In genomic region chr4:158859661-158860060, GRCh38 we compare ENCODE assay signal across 26 cellular contexts.
DNase-seq lines count a peak whose midpoint lies in the region; TF ChIP-seq lines count a peak whose summit lies in the region.
"Had no signal": no experiment of that assay in that cellular context is flagged by ENCODE, and none has a peak within 500 bp of the region (broad histone marks: within the 10 kb centered on the region; RNA-seq: fewer than 3 reads in every experiment).

No MANE protein-coding gene starts in this region.

- no peak overlapping the region for H4K8ac ChIP-seq in neuronal stem cell (ENCODE audit: low read depth, low read length)

- H3K4me1 ChIP-seq in mammary epithelial cell (ENCODE audit: insufficient read depth, low read length) (no peaks in the 10 kb centered on the region), neuronal stem cell (ENCODE audit: control insufficient read depth in 2 of 2, insufficient read depth in 1 of 2, low read depth in 1 of 2, low read length in 2 of 2) (no peaks in the 10 kb centered on the region), ovary (ENCODE audit: insufficient read depth) (no peaks in the 10 kb centered on the region)
- H3K4me1 ChIP-seq: HAP-1 had no signal

- POLR2A ChIA-PET in MCF 10A (lab: Yijun Ruan, JAX): no interaction called here

- H2BK5ac ChIP-seq in neuronal stem cell (ENCODE audit: low read length): no peak overlapping the region

- DNase-seq in MCF 10A (ENCODE audit: unreplicated experiment) (peak; percentile 14), mammary epithelial cell (no peak), fibroblast of pulmonary artery (ENCODE audit: low read depth) (peak; percentile 12), renal cortical epithelial cell (ENCODE audit: low read depth) (peak; percentile 21), neuronal stem cell (ENCODE audit: low spot score) (no peak), ovary (no peak)
- DNase-seq in activated naive CD8-positive, alpha-beta T cell treated with anti-CD3 and anti-CD28 coated beads for 36 hours: no peak
- DNase-seq: Calu3; CD8-positive, alpha-beta memory T cell; DND-41; GDM1; GOT3; HFFc6; NCI-H1105 treated with DMSO at 0.1 percent for 48 hours; NCI-H146; NCI-H2029; NCI-H446 treated with DMSO at 0.1 percent for 48 hours; NCI-H526; RPMI8226; SHP77 treated with DMSO at 0.1 percent for 48 hours had no signal

- no peak overlapping the region for H3K14ac ChIP-seq in neuronal stem cell (ENCODE audit: low read length)

- CTCF ChIA-PET in MCF 10A (lab: Yijun Ruan, JAX) (no interaction called here), mammary epithelial cell (lab: Charles Lee; ENCODE audit: low non-redundant PET) (no interaction called here)

- H2BK120ac ChIP-seq in neuronal stem cell (ENCODE audit: low read depth, low read length): no peak overlapping the region

- WGBS in mammary epithelial cell (ENCODE audit: low coverage, missing lambda C conversion rate): 94% methylated on average over 4 of the region's 4 CpGs
- WGBS in neuronal stem cell (ENCODE audit: extremely low coverage in 2 of 2, insufficient read length in 2 of 2, insufficient replicate concordance in 1 of 2), 2 donors: no CpG with 5 or more reads among the region's 4 CpGs
- 92 to 97% (median 95%) methylated on average over 4 of the region's 4 CpGs for WGBS in ovary, 3 donors

- H3K79me2 ChIP-seq in mammary epithelial cell (ENCODE audit: insufficient read depth, low read length): no peaks in the 10 kb centered on the region

- no peak overlapping the region for H3K18ac ChIP-seq in neuronal stem cell (ENCODE audit: low read length)

- H2BK15ac ChIP-seq in neuronal stem cell (ENCODE audit: low read length): no peak overlapping the region

- H3K9ac ChIP-seq in mammary epithelial cell (ENCODE audit: insufficient read depth, low read length) (no peak overlapping the region), neuronal stem cell (ENCODE audit: low read depth, low read length, poor library complexity) (no peak overlapping the region)

- H3K4ac ChIP-seq in neuronal stem cell (ENCODE audit: low read length): no peak overlapping the region

- H4K91ac ChIP-seq in neuronal stem cell (ENCODE audit: low read depth, low read length, poor library complexity): no peak overlapping the region

- no TSS peak for BruUV-seq in MCF 10A (replicated peaks; lab: Mats Ljungman, UMichigan)
- BruUV-seq in mammary epithelial cell (replicated peaks; lab: Mats Ljungman, UMichigan): no TSS peak

- H4K20me1 ChIP-seq in mammary epithelial cell (ENCODE audit: insufficient read depth, low read length): no peaks in the 10 kb centered on the region

- H3K4me3 ChIP-seq in mammary epithelial cell (replicated peaks in 1 of 3; ENCODE audit: insufficient read depth in 1 of 3, low read depth in 2 of 3, low read length in 3 of 3) (no peak overlapping the region), fibroblast of pulmonary artery (replicated peaks; ENCODE audit: low read depth, low read length) (no peak overlapping the region), neuronal stem cell (ENCODE audit: low read length in 2 of 2) (no peak overlapping the region), ovary (no peak overlapping the region)
- H3K4me3 ChIP-seq: GM12878, HAP-1 had no signal

- H3K4me2 ChIP-seq in mammary epithelial cell (ENCODE audit: insufficient read depth, low read depth, low read length): no peak overlapping the region
- H3K4me2 ChIP-seq in neuronal stem cell (ENCODE audit: insufficient read depth, low read length, poor library complexity, severe bottlenecking): no peak overlapping the region

- H3K9me3 ChIP-seq in mammary epithelial cell (replicated peaks; ENCODE audit: insufficient read depth, low read length): no peaks in the 10 kb centered on the region
- no peaks in the 10 kb centered on the region for H3K9me3 ChIP-seq in neuronal stem cell (replicated peaks in 1 of 2; ENCODE audit: control insufficient read depth in 2 of 2, insufficient read depth in 1 of 2, low read depth in 1 of 2, low read length in 2 of 2)
- H3K9me3 ChIP-seq in ovary: no peaks in the 10 kb centered on the region
- H3K9me3 ChIP-seq: HAP-1 had no signal

- no peaks in the 10 kb centered on the region for H3K9me3 Mint-ChIP-seq in MCF 10A (ENCODE audit: unreplicated experiment)
- H3K9me3 Mint-ChIP-seq in activated naive CD8-positive, alpha-beta T cell treated with anti-CD3 and anti-CD28 coated beads for 36 hours: no peaks in the 10 kb centered on the region
- H3K9me3 Mint-ChIP-seq: CD8-positive, alpha-beta memory T cell; HFFc6; IgD-negative memory B cell had no signal

- H3K4me3 Mint-ChIP-seq in MCF 10A (ENCODE audit: unreplicated experiment): no peak overlapping the region
- no peak overlapping the region for H3K4me3 Mint-ChIP-seq in activated naive CD8-positive, alpha-beta T cell treated with anti-CD3 and anti-CD28 coated beads for 36 hours
- H3K4me3 Mint-ChIP-seq: B cell; CD8-positive, alpha-beta memory T cell; HFFc6; IgD-negative memory B cell had no signal

- dilution Hi-C loops in mammary epithelial cell (cut with HindIII; ENCODE audit: low sequenced_read_pairs): no loop called here

- TF ChIP-seq CTCF in MCF 10A (IDR thresholded peaks at IDR 0.05; ENCODE audit: unreplicated experiment) (no peak), mammary epithelial cell (conservative IDR thresholded peaks at IDR 0.05 in 1 of 2, IDR thresholded peaks at IDR 0.05 in 1 of 2; ENCODE audit: extremely low read depth in 1 of 2, insufficient read depth in 1 of 2, low read depth in 1 of 2, low read length in 2 of 2) (no peak), VCaP (conservative IDR thresholded peaks at IDR 0.05) (no peak), fibroblast of pulmonary artery (IDR thresholded peaks at IDR 0.05; ENCODE audit: low read length, missing control alignments) (no peak), ovary (IDR thresholded peaks at IDR 0.05) (no peak)

- H3K27me3 ChIP-seq in mammary epithelial cell (ENCODE audit: insufficient read depth, low read length) (no peaks in the 10 kb centered on the region), neuronal stem cell (ENCODE audit: control insufficient read depth in 3 of 3, insufficient read depth in 3 of 3, low read depth in 1 of 3, low read length in 3 of 3) (no peaks in the 10 kb centered on the region), ovary (no peaks in the 10 kb centered on the region)

- H2AK5ac ChIP-seq in neuronal stem cell (ENCODE audit: low read depth, low read length): no peak overlapping the region

- H2AFZ ChIP-seq in mammary epithelial cell (ENCODE audit: low read depth, low read length) (no peak overlapping the region), neuronal stem cell (ENCODE audit: low read length) (no peak overlapping the region)

- in situ Hi-C loops in mammary epithelial cell (cut with MboI; ENCODE audit: low sequenced_read_pairs in 2 of 2): loop anchor here (10.0 to 25.0 kb wide), 4 partner anchors 135 to 585 kb away; partner anchors contain the start of gene PPID (in 1 of the 2)

- no peaks in the 10 kb centered on the region for H3K4me1 Mint-ChIP-seq in MCF 10A (ENCODE audit: insufficient read depth, unreplicated experiment)
- no peaks in the 10 kb centered on the region for H3K4me1 Mint-ChIP-seq in activated naive CD8-positive, alpha-beta T cell treated with anti-CD3 and anti-CD28 coated beads for 36 hours
- H3K4me1 Mint-ChIP-seq: CD8-positive, alpha-beta memory T cell had no signal

- H3K36me3 ChIP-seq in mammary epithelial cell (ENCODE audit: insufficient read depth, low read length) (peaks cover 2% of the 10 kb centered on the region), neuronal stem cell (replicated peaks in 1 of 2; ENCODE audit: control insufficient read depth in 2 of 2, insufficient read depth in 2 of 2, low read length in 2 of 2) (peaks cover 6 to 60% of the 10 kb centered on the region in 2 donors), ovary (no peaks in the 10 kb centered on the region)
- H3K36me3 ChIP-seq: HAP-1 had no signal

- no peak overlapping the region for H3K23ac ChIP-seq in neuronal stem cell (ENCODE audit: low read depth, low read length, poor library complexity)

- H3K27ac ChIP-seq in mammary epithelial cell (ENCODE audit: insufficient read depth, low read depth, low read length) (no peak overlapping the region), VCaP (peak overlapping the region; percentile 72), neuronal stem cell (replicated peaks; ENCODE audit: low read length) (no peak overlapping the region), ovary (no peak overlapping the region)
- H3K27ac ChIP-seq: 22Rv1 had no signal

- intact Hi-C loops in MCF 10A (cut with micrococcal nuclease): loop anchor here (5.0 to 10.0 kb wide), 3 partner anchors 138 to 455 kb away; no protein-coding TSS in a partner anchor
- intact Hi-C loops in mammary epithelial cell (cut with micrococcal nuclease): loop anchor here (5.0 kb wide), 2 partner anchors 158 to 458 kb away; no protein-coding TSS in a partner anchor
- intact Hi-C loops in ovary (cut with DNase I): loop anchor here (5.0 to 10.0 kb wide), 5 partner anchors 135 to 345 kb away; partner anchors contain the start of gene PPID (in 2 of the 4)

- no peak for TF ChIP-seq POLR2A in ovary (IDR thresholded peaks at IDR 0.05)

- no peaks in the 10 kb centered on the region for H3K27me3 Mint-ChIP-seq in MCF 10A (ENCODE audit: insufficient read depth, unreplicated experiment)
- H3K27me3 Mint-ChIP-seq in activated naive CD8-positive, alpha-beta T cell treated with anti-CD3 and anti-CD28 coated beads for 36 hours: no peaks in the 10 kb centered on the region

- H3K27ac Mint-ChIP-seq in MCF 10A (ENCODE audit: low read depth, unreplicated experiment): no peak overlapping the region
- no peak overlapping the region for H3K27ac Mint-ChIP-seq in activated naive CD8-positive, alpha-beta T cell treated with anti-CD3 and anti-CD28 coated beads for 36 hours
- H3K27ac Mint-ChIP-seq: B cell; CD8-positive, alpha-beta memory T cell; IgD-negative memory B cell had no signal

- H3K36me3 Mint-ChIP-seq in MCF 10A (ENCODE audit: insufficient read depth, unreplicated experiment): peaks cover 16% of the 10 kb centered on the region
- H3K36me3 Mint-ChIP-seq in activated naive CD8-positive, alpha-beta T cell treated with anti-CD3 and anti-CD28 coated beads for 36 hours: peaks cover 10% of the 10 kb centered on the region
- H3K36me3 Mint-ChIP-seq: IgD-negative memory B cell had no signal

- no peak overlapping the region for H2BK12ac ChIP-seq in neuronal stem cell (ENCODE audit: low read length)

- TF ChIP-seq EP300 in ovary (IDR thresholded peaks at IDR 0.05): no peak

- no peaks in the 10 kb centered on the region for H3K79me1 ChIP-seq in neuronal stem cell (ENCODE audit: low read depth, low read length)

Comparison
In these comparisons a context has a peak if more than half of its experiments do, and no peak if none do; other contexts are left out.
1. DNase-seq: peak in MCF 10A (single experiment), fibroblast of pulmonary artery (single experiment) and renal cortical epithelial cell (single experiment); none in mammary epithelial cell (single experiment), neuronal stem cell (single experiment), activated naive CD8-positive, alpha-beta T cell treated with anti-CD3 and anti-CD28 coated beads for 36 hours (single experiment) and ovary (0 of 5).